ENCODE assay signal across 8 cellular contexts in the genomic region with DNA sequence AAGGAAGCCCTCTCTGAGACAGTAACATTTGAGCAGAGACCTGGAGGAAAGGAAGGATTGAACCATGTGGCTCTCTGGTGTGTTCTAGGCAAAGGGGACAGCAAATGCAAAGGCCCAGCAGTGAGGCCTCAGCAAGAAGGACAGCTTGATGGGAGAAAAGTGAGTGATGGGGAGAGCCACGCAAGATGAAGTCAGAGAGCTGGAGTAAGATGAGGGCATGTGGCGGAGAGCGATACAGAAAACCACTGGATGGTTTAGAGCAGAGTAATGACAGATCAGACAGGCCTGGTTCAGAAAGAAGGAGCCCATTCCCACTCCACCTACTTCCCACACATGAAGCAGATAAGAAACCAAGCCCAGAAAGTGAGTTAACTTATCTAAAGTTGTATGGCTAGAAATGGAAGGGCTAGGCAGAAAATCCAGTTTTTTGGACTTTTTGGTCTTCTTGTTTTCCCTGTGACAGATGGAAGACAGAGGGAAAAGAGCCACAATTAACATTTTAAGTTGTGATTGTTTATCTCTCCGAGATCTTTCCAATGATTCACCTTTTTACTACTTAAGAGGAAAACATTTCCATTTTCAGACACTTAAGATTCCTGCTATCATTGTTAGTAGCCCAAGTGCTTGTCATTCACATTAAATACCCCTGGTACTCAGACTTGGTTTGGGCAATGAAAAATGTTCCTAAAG. TPM values are rescaled to one million over a fixed set of nuclear protein-coding genes. Genes with fewer than 3 reads are reported as not detected.
DNase-seq lines count a peak whose midpoint lies in the region; ATAC-seq and TF ChIP-seq lines count a peak whose summit lies in the region.

No MANE protein-coding gene starts in this region.

- H3K4me3 Mint-ChIP-seq in chondrocyte (ENCODE audit: unreplicated experiment) (peak overlapping the region; percentile 72), natural killer cell (peak overlapping the region; percentile 94)

- H3K36me3 ChIP-seq in BJ (ENCODE audit: control insufficient read depth, insufficient read depth, low read length): no peaks in the 10 kb centered on the region
- no peaks in the 10 kb centered on the region for H3K36me3 ChIP-seq in KOPT-K1 (ENCODE audit: insufficient read depth, low read length)

- H3K9me3 Mint-ChIP-seq in chondrocyte (ENCODE audit: low read depth): no peaks in the 10 kb centered on the region
- no peaks in the 10 kb centered on the region for H3K9me3 Mint-ChIP-seq in natural killer cell

- peaks cover 2% of the 10 kb centered on the region; the same call in 1 of the 2 replicates for H3K27me3 ChIP-seq in BJ (ENCODE audit: control insufficient read depth, insufficient read depth, low read length)

- peaks cover 23% of the 10 kb centered on the region for H3K9me3 ChIP-seq in KOPT-K1 (ENCODE audit: insufficient read depth, low read length, poor library complexity, severe bottlenecking)

- peaks cover 26% of the 10 kb centered on the region for H3K4me1 Mint-ChIP-seq in chondrocyte (ENCODE audit: low read depth)
- H3K4me1 Mint-ChIP-seq in natural killer cell: peaks cover 22 to 32% of the 10 kb centered on the region in 2 donors

- H3K27ac Mint-ChIP-seq in chondrocyte (ENCODE audit: unreplicated experiment) (peak overlapping the region; percentile 23), natural killer cell (peak overlapping the region; percentile 87 to 92)

- peak overlapping the region; percentile 87 for H3K4me3 ChIP-seq in BJ (ENCODE audit: low read depth, low read length)

- no peak for TF ChIP-seq CTCF in BJ (IDR thresholded peaks at IDR 0.05; ENCODE audit: insufficient read depth, low read depth, low read length)
- no peak for TF ChIP-seq CTCF in chondrocyte (IDR thresholded peaks at IDR 0.05)
- TF ChIP-seq CTCF in natural killer cell (IDR thresholded peaks at IDR 0.05): no peak

- H3K36me3 Mint-ChIP-seq in chondrocyte (ENCODE audit: low read depth) (no peaks in the 10 kb centered on the region), natural killer cell (no peaks in the 10 kb centered on the region)

- ATAC-seq in natural killer cell (no peak), GM21515 (IDR thresholded peaks at IDR 0.05; ENCODE audit: unreplicated experiment) (no peak), GM19351 (IDR thresholded peaks at IDR 0.05; ENCODE audit: unreplicated experiment) (no peak)

- H3K27me3 Mint-ChIP-seq in chondrocyte (ENCODE audit: low read depth) (peaks cover 3% of the 10 kb centered on the region), natural killer cell (ENCODE audit: low read depth in 2 of 2) (peaks cover 0 to 12% of the 10 kb centered on the region in 2 donors)

- POLR2A ChIA-PET in BJ (lab: Charles Lee): no interaction called here

- intact Hi-C loops in natural killer cell (cut with micrococcal nuclease): no loop called here

- DNase-seq in BJ (ENCODE audit: low read depth) (no peak), chondrocyte (ENCODE audit: low spot score) (no peak), natural killer cell (no peak), C1 segment of cervical spinal cord (lab: John Stamatoyannopoulos, UW) (no peak), HK-2 (ENCODE audit: unreplicated experiment) (no peak)

- H3K27ac ChIP-seq in KOPT-K1 (ENCODE audit: low read depth, low read length, poor library complexity, severe bottlenecking): peak overlapping the region; percentile 1

- CTCF ChIA-PET in BJ (lab: Yijun Ruan, JAX): interaction anchor here (1.3 to 2.1 kb wide), 2 partner anchors 11 to 19 kb away, joined by 3 to 5 read pairs; no protein-coding TSS in a partner anchor

RNA-seq across cellular contexts. Expression of gene SNPH, which starts 0.7 kb away (rescaled TPM):
- polyA plus RNA-seq in BJ (2011; rRNA removed): 1.3 and 1.8 TPM in 2 replicates
- 2.1 and 2.8 TPM in 2 replicates for polyA minus RNA-seq in BJ (2011; rRNA and poly(A)+ RNA removed)
- total RNA-seq in chondrocyte (10.8 to 12.8 TPM (median 12.0 TPM) in 3 replicates), natural killer cell (1 to 10 TPM; 3.1 to 5.9 (median 5.8) TPM)

RNA-seq across cellular contexts. Expression of gene RAD21L1, which starts 39.5 kb away (rescaled TPM):
- 0.06 and 0.18 TPM in 2 replicates for polyA plus RNA-seq in BJ (2011; rRNA removed)
- 0.51 TPM in 1 of 2 replicates, not detected in the other for polyA minus RNA-seq in BJ (2011; rRNA and poly(A)+ RNA removed)
- total RNA-seq in chondrocyte: not detected in 3 replicates
- total RNA-seq in natural killer cell: not detected
